ENCODE assay signal across 8 cellular contexts in genomic region chr2:28389399-28390240, GRCh38. TPM values are rescaled to one million over a fixed set of nuclear protein-coding genes. Genes with fewer than 3 reads are reported as not detected.
DNase-seq lines count a peak whose midpoint lies in the region; ATAC-seq and TF ChIP-seq lines count a peak whose summit lies in the region.

No MANE protein-coding gene starts in this region.

- intact Hi-C loops in psoas muscle (cut with DNase I), result loop anchor here (5.0 to 10.0 kb wide), 5 partner anchors 187 to 685 kb away; partner anchors contain the start of genes MRPL33 (in 2 of the 2), BABAM2 (in 1 of the 2) and RBKS (in 1 of the 2)

- in situ Hi-C loops in G401 (cut with HindIII; ENCODE audit: low sequenced_read_pairs), result no loop called here

- ATAC-seq in SK-N-SH treated with all-trans-retinoic acid at 6 μM for 48 hours (no peak), psoas muscle (no peak), HG03432 (IDR thresholded peaks at IDR 0.05; ENCODE audit: unreplicated experiment) (no peak), HG03108 (IDR thresholded peaks at IDR 0.05; ENCODE audit: unreplicated experiment) (no peak)

- H3K4me3 ChIP-seq in fibroblast of the aortic adventitia (ENCODE audit: low read depth, low read length), result peak overlapping the region; percentile 69
- H3K4me3 ChIP-seq in psoas muscle, result peak overlapping the region; percentile 100

- H3K9me3 ChIP-seq in psoas muscle, result no peaks in the 10 kb centered on the region

- TF ChIP-seq CTCF in fibroblast of the aortic adventitia (IDR thresholded peaks at IDR 0.05; ENCODE audit: insufficient read depth, low read length), result peak; percentile 20
- TF ChIP-seq CTCF in psoas muscle (IDR thresholded peaks at IDR 0.05), result peak; percentile 6

- WGBS in psoas muscle, 3 donors, result 21 to 24% (median 21%) methylated on average over 17 of the region's 17 CpGs

- peak overlapping the region; percentile 100 for H3K27ac ChIP-seq in psoas muscle

- peaks cover 9% of the 10 kb centered on the region for H3K4me1 ChIP-seq in psoas muscle

- H3K36me3 ChIP-seq in psoas muscle (ENCODE audit: insufficient read depth in 1 of 2, low read depth in 1 of 2), result no peaks in the 10 kb centered on the region

- DNase-seq in G401 (ENCODE audit: low spot score) (peak; percentile 59), fibroblast of the aortic adventitia (ENCODE audit: low read depth) (no peak), psoas muscle (no peak), GDM1 (lab: John Stamatoyannopoulos, UW) (no peak), SHP77 treated with DMSO at 0.1 percent for 48 hours (lab: John Stamatoyannopoulos, UW) (no peak)

- no peaks in the 10 kb centered on the region for H3K27me3 ChIP-seq in psoas muscle (ENCODE audit: insufficient read depth in 3 of 3, low read length in 2 of 3)

TF ChIP-seq in SK-N-SH treated with all-trans-retinoic acid at 6 μM for 48 hours, 23 proteins besides CTCF, POLR2A, EP300 and RAD21:
- no peak; the same call in 1 of the 2 replicates for TF ChIP-seq PATZ1 (CRISPR knock-in tag; IDR thresholded peaks at IDR 0.05; ENCODE audit: borderline replicate concordance)
- no peak for TF ChIP-seq ZFP30 (CRISPR knock-in tag; IDR thresholded peaks at IDR 0.05)
- TF ChIP-seq CSRNP3 (CRISPR knock-in tag; IDR thresholded peaks at IDR 0.05), result no peak
- peak; percentile 43; the same call in 1 of the 2 replicates for TF ChIP-seq SNAI2 (CRISPR knock-in tag; IDR thresholded peaks at IDR 0.05)
- TF ChIP-seq CREB5 (CRISPR knock-in tag; IDR thresholded peaks at IDR 0.05; ENCODE audit: low read depth), result 0 out of 2 replicates have a peak, but pooled peaks have one; percentile 6
- TF ChIP-seq CSDC2 (CRISPR knock-in tag; IDR thresholded peaks at IDR 0.05), result no peak
- no peak for TF ChIP-seq POU6F1 (CRISPR knock-in tag; IDR thresholded peaks at IDR 0.05; ENCODE audit: borderline replicate concordance, low read depth)
- no peak for TF ChIP-seq ARNTL (CRISPR knock-in tag; IDR thresholded peaks at IDR 0.05; ENCODE audit: borderline replicate concordance, low read depth)
- TF ChIP-seq TOX (CRISPR knock-in tag; IDR thresholded peaks at IDR 0.05; ENCODE audit: borderline replicate concordance), result no peak
- TF ChIP-seq RARB (CRISPR knock-in tag; IDR thresholded peaks at IDR 0.05), result no peak
- TF ChIP-seq BACH2 (CRISPR knock-in tag; IDR thresholded peaks at IDR 0.05; ENCODE audit: borderline replicate concordance), result no peak
- TF ChIP-seq ZFP3 (CRISPR knock-in tag; IDR thresholded peaks at IDR 0.05), result no peak
- peak; percentile 46; the same call in 1 of the 2 replicates for TF ChIP-seq ESRRG (CRISPR knock-in tag; IDR thresholded peaks at IDR 0.05)
- no peak; the same call in 1 of the 2 replicates for TF ChIP-seq GLIS3 (CRISPR knock-in tag; IDR thresholded peaks at IDR 0.05)
- no peak for TF ChIP-seq ZNF70 (CRISPR knock-in tag; IDR thresholded peaks at IDR 0.05)
- TF ChIP-seq TCF4 (CRISPR knock-in tag; IDR thresholded peaks at IDR 0.05; ENCODE audit: borderline replicate concordance), result no peak
- no peak for TF ChIP-seq TSHZ2 (CRISPR knock-in tag; IDR thresholded peaks at IDR 0.05)
- TF ChIP-seq ISL1 (CRISPR knock-in tag; IDR thresholded peaks at IDR 0.05), result peak; percentile 5
- no peak for TF ChIP-seq ZC3H10 (CRISPR knock-in tag; IDR thresholded peaks at IDR 0.05)
- TF ChIP-seq OSR1 (CRISPR knock-in tag; IDR thresholded peaks at IDR 0.05), result no peak
- TF ChIP-seq ZNF8 (CRISPR knock-in tag; IDR thresholded peaks at IDR 0.05), result no peak
TF ChIP-seq in SK-N-SH treated with all-trans-retinoic acid at 6 μM for 48 hours: peak in this region for 4.

RNA-seq across cellular contexts. Expression of gene FOSL2, which starts 3.0 kb away (rescaled TPM):
- 12.1 and 16.1 TPM in 2 replicates for total RNA-seq in G401 (2014; rRNA removed; shearing (Covaris generic))
- 26.3 and 44.4 TPM in 2 replicates for total RNA-seq in fibroblast of the aortic adventitia (ENCODE audit: low replicate concordance)
- 100 to 1,000 TPM in 3 of 4 donors, 10 to 100 TPM in 1; 52.2 to 278 (median 192) TPM for total RNA-seq in psoas muscle
- 10 to 100 TPM; 20.1 to 74.7 (median 72.1) TPM for polyA plus RNA-seq in psoas muscle
